29 cellular contexts compared by ENCODE assay signal in the genomic region with DNA sequence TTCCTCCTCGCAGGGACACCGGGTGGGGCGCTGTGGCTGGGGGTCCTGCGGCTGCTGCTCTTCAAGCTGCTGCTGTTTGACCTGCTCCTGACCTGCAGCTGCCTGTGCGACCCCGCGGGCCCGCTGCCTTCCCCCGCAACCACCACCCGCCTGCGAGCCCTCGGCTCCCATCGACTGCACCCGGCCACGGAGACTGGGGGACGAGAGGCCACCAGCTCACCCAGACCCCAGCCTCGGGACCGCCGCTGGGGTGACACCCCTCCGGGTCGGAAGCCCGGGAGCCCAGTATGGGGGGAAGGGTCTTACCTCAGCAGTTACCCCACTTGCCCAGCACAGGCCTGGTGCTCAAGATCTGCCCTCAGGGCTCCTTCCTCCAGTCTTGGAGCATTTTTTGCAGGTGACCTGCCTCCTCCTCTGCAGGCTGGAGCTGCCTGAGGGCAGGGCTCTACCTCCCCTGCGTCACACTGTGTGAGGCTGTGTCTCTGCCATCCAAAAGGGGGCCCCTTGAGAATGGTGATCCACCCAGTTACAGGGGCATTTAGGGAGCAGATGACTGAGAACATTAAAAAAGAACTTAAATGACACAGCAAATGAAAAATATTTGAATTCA. TPM values are rescaled to one million over a fixed set of nuclear protein-coding genes. Genes with fewer than 3 reads are reported as not detected.
A peak's percentile ranks its signal among the peaks of the same experiment; 100 is the strongest.
DNase-seq lines count a peak whose midpoint lies in the region; ATAC-seq lines count a peak whose summit lies in the region.
"Had no signal": no experiment of that assay in that cellular context is flagged by ENCODE, and none has a peak within 500 bp of the region (broad histone marks: within the 10 kb centered on the region; RNA-seq: fewer than 3 reads in every experiment).

No MANE protein-coding gene starts in this region.

- H3K9ac ChIP-seq in BLaER1 (0 out of 2 replicates have a peak overlapping the region, but pooled peaks have one; percentile 27), ES-I3 (ENCODE audit: low read depth, low read length) (peak overlapping the region; percentile 47), mesenchymal stem cell (ENCODE audit: low read length) (no peak overlapping the region)
- H3K9ac ChIP-seq: KMS-11 had no signal

- H3K14ac ChIP-seq in mesenchymal stem cell (ENCODE audit: low read length in 2 of 2) = no peak overlapping the region

- DNase-seq in mesenchymal stem cell (no peak), SK-N-DZ (ENCODE audit: low spot score) (no peak), NCI-H510A (lab: John Stamatoyannopoulos, UW) (no peak)
- no peak for DNase-seq in stimulated activated CD4-positive, alpha-beta T cell treated with anti-CD3 and anti-CD28 coated beads, Interleukin-12 subunit alpha, Interleukin-12 subunit beta, amount 100 ng/mL, for 4 hours
- DNase-seq: activated CD4-positive, CD25-positive, alpha-beta regulatory T cell treated with anti-CD3 and anti-CD28 coated beads, Interleukin-2, amount 50 U/mL, for 72 hours; activated CD8-positive, alpha-beta memory T cell treated with anti-CD3 and anti-CD28 coated beads for 24 hours; activated naive CD4-positive, alpha-beta T cell treated with anti-CD3 and anti-CD28 coated beads for 36 hours; activated T-cell treated with anti-CD3 and anti-CD28 coated beads, Interleukin-2, amount 50 U/mL, for 48 hours; dermis blood vessel endothelial cell; EL; MV-4-11; NCI-H146; NCI-H510A treated with DMSO at 0.1 percent for 48 hours; nucleus accumbens; SIG-M5; stimulated activated CD4-positive, alpha-beta T cell treated with anti-CD3 and anti-CD28 coated beads, Interleukin-1b, Interleukin-23, amount 100 ng/mL, for 48 hours; testis had no signal

- no peak overlapping the region for H2BK5ac ChIP-seq in mesenchymal stem cell (ENCODE audit: low read depth, low read length, poor library complexity, severe bottlenecking)

- H2BK15ac ChIP-seq in mesenchymal stem cell (ENCODE audit: low read depth, poor library complexity, severe bottlenecking) = no peak overlapping the region

- no peaks in the 10 kb centered on the region for H3K27me3 Mint-ChIP-seq in activated T-helper 17 cell treated with anti-CD3 and anti-CD28 coated beads, Interleukin-2, amount 50 U/mL, for 72 hours

- WGBS in mesenchymal stem cell = 90% methylated on average over 22 of the region's 23 CpGs

- H3K27me3 ChIP-seq in BLaER1 (no peaks in the 10 kb centered on the region), mesenchymal stem cell (ENCODE audit: control insufficient read depth in 1 of 2, insufficient read depth in 1 of 2, low read length in 2 of 2) (no peaks in the 10 kb centered on the region)
- H3K27me3 ChIP-seq: ascending aorta, testis, vagina had no signal

- peaks cover 8% of the 10 kb centered on the region for H3K4me1 Mint-ChIP-seq in activated T-helper 17 cell treated with anti-CD3 and anti-CD28 coated beads, Interleukin-2, amount 50 U/mL, for 72 hours

- H3K23ac ChIP-seq in mesenchymal stem cell (ENCODE audit: low read length in 2 of 2) = no peak overlapping the region

- ATAC-seq in activated T-helper 17 cell treated with anti-CD3 and anti-CD28 coated beads, Interleukin-2, amount 50 U/mL, for 72 hours (replicated peaks) = no peak
- no peak for ATAC-seq in GM18870 (IDR thresholded peaks at IDR 0.05; ENCODE audit: unreplicated experiment)
- ATAC-seq: Panc1 had no signal

- H2AFZ ChIP-seq in mesenchymal stem cell (ENCODE audit: low read depth, low read length) = no peak overlapping the region

- H3K27ac ChIP-seq in BLaER1 (peak overlapping the region; percentile 64; the same call in 1 of the 2 replicates), mesenchymal stem cell (ENCODE audit: low read length, poor library complexity, severe bottlenecking) (no peak overlapping the region)
- H3K27ac ChIP-seq: ascending aorta, KMS-11, testis, vagina had no signal

- peaks cover 59% of the 10 kb centered on the region for H3K4me1 ChIP-seq in BLaER1
- peaks cover 10% of the 10 kb centered on the region; the same call in 1 of the 2 replicates for H3K4me1 ChIP-seq in ES-I3 (ENCODE audit: insufficient read depth, low read length)
- H3K4me1 ChIP-seq in mesenchymal stem cell (ENCODE audit: control insufficient read depth, insufficient read depth, low read depth, low read length) = peaks cover 5% of the 10 kb centered on the region

- H3K4me3 ChIP-seq in BLaER1 (no peak overlapping the region), mesenchymal stem cell (ENCODE audit: insufficient read depth in 1 of 2, low read depth in 1 of 2, low read length in 2 of 2) (no peak overlapping the region)
- H3K4me3 ChIP-seq: ascending aorta, testis, vagina had no signal

- no peaks in the 10 kb centered on the region for H3K36me3 ChIP-seq in BLaER1
- H3K36me3 ChIP-seq in ES-I3 (ENCODE audit: insufficient read depth, low read length) = no peaks in the 10 kb centered on the region
- no peaks in the 10 kb centered on the region for H3K36me3 ChIP-seq in mesenchymal stem cell (ENCODE audit: control insufficient read depth in 1 of 2, insufficient read depth in 2 of 2, low read depth in 1 of 2, low read length in 2 of 2)
- H3K36me3 ChIP-seq: ascending aorta, vagina had no signal

- H3K4me2 ChIP-seq in BLaER1 = peak overlapping the region; percentile 84
- H3K4me2 ChIP-seq in mesenchymal stem cell (ENCODE audit: low read length, poor library complexity, severe bottlenecking) = no peak overlapping the region
- H3K4me2 ChIP-seq: KMS-11 had no signal

- H3K9me3 Mint-ChIP-seq in activated T-helper 17 cell treated with anti-CD3 and anti-CD28 coated beads, Interleukin-2, amount 50 U/mL, for 72 hours = no peaks in the 10 kb centered on the region
- H3K9me3 Mint-ChIP-seq: activated naive CD4-positive, alpha-beta T cell treated with anti-CD3 and anti-CD28 coated beads for 36 hours had no signal

- no peak overlapping the region for H2BK120ac ChIP-seq in mesenchymal stem cell (ENCODE audit: low read depth, low read length)

- H3K79me1 ChIP-seq in mesenchymal stem cell (replicated peaks; ENCODE audit: low read length, poor library complexity, severe bottlenecking) = no peaks in the 10 kb centered on the region

- H3K18ac ChIP-seq in mesenchymal stem cell (ENCODE audit: low read depth in 1 of 2, low read length in 2 of 2) = no peak overlapping the region

- H3K9me3 ChIP-seq in BLaER1 (no peaks in the 10 kb centered on the region), ES-I3 (ENCODE audit: control insufficient read depth, insufficient read depth, low read length) (no peaks in the 10 kb centered on the region), mesenchymal stem cell (ENCODE audit: control insufficient read depth, low read length) (no peaks in the 10 kb centered on the region)
- H3K9me3 ChIP-seq: ascending aorta, testis, vagina had no signal

- peak overlapping the region; percentile 14 for H4K8ac ChIP-seq in mesenchymal stem cell (ENCODE audit: low read length)

- H2AK5ac ChIP-seq in mesenchymal stem cell (ENCODE audit: low read length, severe bottlenecking) = no peak overlapping the region

- peak overlapping the region; percentile 73 for H3K27ac Mint-ChIP-seq in activated T-helper 17 cell treated with anti-CD3 and anti-CD28 coated beads, Interleukin-2, amount 50 U/mL, for 72 hours
- H3K27ac Mint-ChIP-seq: activated naive CD4-positive, alpha-beta T cell treated with anti-CD3 and anti-CD28 coated beads for 36 hours had no signal

- H3K4me3 Mint-ChIP-seq in activated T-helper 17 cell treated with anti-CD3 and anti-CD28 coated beads, Interleukin-2, amount 50 U/mL, for 72 hours = no peak overlapping the region
- H3K4me3 Mint-ChIP-seq: activated naive CD4-positive, alpha-beta T cell treated with anti-CD3 and anti-CD28 coated beads for 36 hours had no signal

- H3K4ac ChIP-seq in mesenchymal stem cell (ENCODE audit: low read depth in 1 of 2, low read length in 2 of 2) = no peak overlapping the region

- H2BK12ac ChIP-seq in mesenchymal stem cell (ENCODE audit: low read length in 2 of 2) = no peak overlapping the region

- H4K20me1 ChIP-seq in BLaER1 = no peaks in the 10 kb centered on the region

- H4K91ac ChIP-seq in mesenchymal stem cell (ENCODE audit: low read length) = no peak overlapping the region

- peaks cover 12% of the 10 kb centered on the region for H3K36me3 Mint-ChIP-seq in activated T-helper 17 cell treated with anti-CD3 and anti-CD28 coated beads, Interleukin-2, amount 50 U/mL, for 72 hours (ENCODE audit: low read depth)

RNA-seq across cellular contexts. Expression of gene CNPY3, which starts 3.9 kb away (rescaled TPM):
- 10 to 100 TPM; 28.5 to 30.5 TPM for total RNA-seq in activated T-helper 17 cell treated with anti-CD3 and anti-CD28 coated beads, Interleukin-2, amount 50 U/mL, for 72 hours
- polyA plus RNA-seq in mesenchymal stem cell (2013, experiment 1 of 2) = 32.7 TPM
- polyA plus RNA-seq in mesenchymal stem cell (2013, experiment 2 of 2) = 33.3 TPM
- polyA plus RNA-seq in SK-N-DZ (2014; cell fraction: cytosol; rRNA removed) = 84.3 and 90.7 TPM in 2 replicates
- polyA plus RNA-seq in SK-N-DZ (2014; cell fraction: nucleus; rRNA removed) = 37.7 and 51.1 TPM in 2 replicates

RNA-seq across cellular contexts. Expression of gene PTCRA, which starts 9.5 kb away (rescaled TPM):
- not detected for total RNA-seq in activated T-helper 17 cell treated with anti-CD3 and anti-CD28 coated beads, Interleukin-2, amount 50 U/mL, for 72 hours
- polyA plus RNA-seq in mesenchymal stem cell (2013, experiment 1 of 2) = 0.06 TPM
- not detected for polyA plus RNA-seq in mesenchymal stem cell (2013, experiment 2 of 2)
- polyA plus RNA-seq in SK-N-DZ (2014; cell fraction: cytosol; rRNA removed) = not detected in 2 replicates
- polyA plus RNA-seq in SK-N-DZ (2014; cell fraction: nucleus; rRNA removed) = not detected in 2 replicates
- total RNA-seq: activated naive CD4-positive, alpha-beta T cell treated with anti-CD3 and anti-CD28 coated beads for 36 hours; ascending aorta; cardiac septum; dermis blood vessel endothelial cell; fibroblast of lung; lung microvascular endothelial cell; vagina had no signal
- polyA plus RNA-seq: fibroblast of lung had no signal

RNA-seq across cellular contexts. Expression of gene GNMT, which starts 35.2 kb away (rescaled TPM):
- under 1 TPM; 0.24 to 0.30 TPM for total RNA-seq in activated T-helper 17 cell treated with anti-CD3 and anti-CD28 coated beads, Interleukin-2, amount 50 U/mL, for 72 hours
- polyA plus RNA-seq in mesenchymal stem cell (2013, experiment 1 of 2) = 0.15 TPM
- polyA plus RNA-seq in mesenchymal stem cell (2013, experiment 2 of 2) = 0.27 TPM
- 0.15 and 0.18 TPM in 2 replicates for polyA plus RNA-seq in SK-N-DZ (2014; cell fraction: cytosol; rRNA removed)
- polyA plus RNA-seq in SK-N-DZ (2014; cell fraction: nucleus; rRNA removed) = 0.54 TPM in 1 of 2 replicates, not detected in the other
- total RNA-seq: activated naive CD4-positive, alpha-beta T cell treated with anti-CD3 and anti-CD28 coated beads for 36 hours; ascending aorta; dermis blood vessel endothelial cell; fibroblast of lung; skeletal muscle tissue had no signal

RNA-seq across cellular contexts. Expression of gene RPL7L1, which starts 45.9 kb away (rescaled TPM):
- total RNA-seq in activated T-helper 17 cell treated with anti-CD3 and anti-CD28 coated beads, Interleukin-2, amount 50 U/mL, for 72 hours = 100 to 1,000 TPM; 116 to 150 TPM
- 58.1 TPM for polyA plus RNA-seq in mesenchymal stem cell (2013, experiment 1 of 2)
- polyA plus RNA-seq in mesenchymal stem cell (2013, experiment 2 of 2) = 59.5 TPM
- polyA plus RNA-seq in SK-N-DZ (2014; cell fraction: cytosol; rRNA removed) = 151 and 154 TPM in 2 replicates
- 42.5 and 61.5 TPM in 2 replicates for polyA plus RNA-seq in SK-N-DZ (2014; cell fraction: nucleus; rRNA removed)

RNA-seq across cellular contexts. Expression of gene PEX6, which starts 53.6 kb away (rescaled TPM):
- 10 to 100 TPM in 1 of 2 donors, 1 to 10 TPM in 1; 9.6 to 16.4 TPM for total RNA-seq in activated T-helper 17 cell treated with anti-CD3 and anti-CD28 coated beads, Interleukin-2, amount 50 U/mL, for 72 hours
- 5.6 TPM for polyA plus RNA-seq in mesenchymal stem cell (2013, experiment 1 of 2)
- 5.6 TPM for polyA plus RNA-seq in mesenchymal stem cell (2013, experiment 2 of 2)
- 21.6 and 23.1 TPM in 2 replicates for polyA plus RNA-seq in SK-N-DZ (2014; cell fraction: cytosol; rRNA removed)
- 67.8 and 85.1 TPM in 2 replicates for polyA plus RNA-seq in SK-N-DZ (2014; cell fraction: nucleus; rRNA removed)
